Comparison of ENCODE assay signal across 10 cellular contexts in the genomic region with DNA sequence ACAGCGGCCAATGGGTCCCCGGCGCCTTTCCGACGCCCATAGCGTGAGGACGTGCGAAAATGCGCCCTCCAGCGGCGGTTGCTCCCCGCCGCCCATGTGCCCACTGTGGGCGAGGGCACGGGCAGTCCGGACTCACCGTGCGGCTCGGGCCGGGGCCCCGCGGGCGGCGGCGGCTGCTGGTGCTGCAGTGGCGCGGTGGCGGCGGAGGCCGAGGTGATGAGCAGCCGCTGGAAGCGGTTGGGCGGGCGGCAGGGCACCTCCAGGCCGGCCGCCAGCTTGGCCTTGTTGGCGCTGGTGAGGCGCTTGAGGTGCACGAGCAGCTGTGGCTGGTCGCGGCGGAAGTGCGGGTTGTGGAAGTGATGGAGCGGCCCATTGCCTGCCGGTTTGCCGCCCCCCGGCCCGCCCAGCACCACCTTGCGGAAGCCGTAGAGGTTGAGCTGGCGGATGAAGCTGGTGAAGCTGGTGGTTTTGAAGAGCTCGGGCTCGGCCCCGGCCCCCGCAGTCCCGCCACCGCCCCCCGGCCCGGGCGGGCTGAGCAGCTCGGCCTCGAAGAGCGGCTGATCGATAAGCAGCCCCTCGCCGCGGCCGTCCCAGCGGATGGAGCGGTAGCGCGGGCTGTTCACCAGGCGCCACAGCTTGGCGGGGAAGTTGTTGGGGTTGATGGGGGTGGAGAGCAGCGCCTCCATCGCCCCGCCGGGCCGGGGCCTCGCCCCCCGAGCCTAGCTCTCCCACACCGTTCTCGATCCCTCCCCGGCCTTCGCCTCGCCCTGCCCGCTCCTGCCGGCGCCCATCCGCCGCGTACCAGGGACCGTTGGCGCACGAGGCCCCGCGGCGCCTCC. TPM values are rescaled to one million over a fixed set of nuclear protein-coding genes. Genes with fewer than 3 reads are reported as not detected.
DNase-seq lines count a peak whose midpoint lies in the region; ATAC-seq and TF ChIP-seq lines count a peak whose summit lies in the region.
"Had no signal": no experiment of that assay in that cellular context is flagged by ENCODE, and none has a peak within 500 bp of the region (broad histone marks: within the 10 kb centered on the region; RNA-seq: fewer than 3 reads in every experiment).

HSF5 (minus strand) TSS at position 820 of the 839 bp plus-strand sequence; CDS start at position 686, 134 bp downstream.

- 64 to 84% methylated on average over 40 to 91 of the region's 98 CpGs for WGBS in upper lobe of left lung, 2 donors

- peaks cover 2% of the 10 kb centered on the region for H3K27me3 Mint-ChIP-seq in activated naive CD8-positive, alpha-beta T cell treated with anti-CD3 and anti-CD28 coated beads, Interleukin-2, amount 10 ng/mL, durations not matched to agents 7 days and 5 days
- H3K27me3 Mint-ChIP-seq in natural killer cell (ENCODE audit: low read depth in 2 of 2), result no peaks in the 10 kb centered on the region

- intact Hi-C loops in Right ventricle myocardium superior (cut with DNase I) (no loop called here), cardiac septum (cut with DNase I) (no loop called here), natural killer cell (cut with micrococcal nuclease) (loop anchor here (5.0 kb wide), 1 partner anchor 171 kb away; no protein-coding TSS in a partner anchor)

- peaks cover 25 to 53% (median 42%) of the 10 kb centered on the region in 4 donors for H3K36me3 ChIP-seq in upper lobe of left lung
- peaks cover 31% of the 10 kb centered on the region for H3K36me3 ChIP-seq in BE2C

- H3K27me3 ChIP-seq in upper lobe of left lung (no peaks in the 10 kb centered on the region), BE2C (peaks cover 8% of the 10 kb centered on the region)
- H3K27me3 ChIP-seq: SJSA1 had no signal

- POLR2A ChIA-PET in activated naive CD8-positive, alpha-beta T cell treated with anti-CD3 and anti-CD28 coated beads, Interleukin-2, amount 10 ng/mL, durations not matched to agents 7 days and 5 days (lab: Charles Lee), result interaction anchor here (0.8 to 1.3 kb wide), 3 partner anchors 25 to 144 kb away, joined by 3 to 5 read pairs (median 4); partner anchors contain the start of gene SUPT4H1

- peak within 1 kb of the TSS in 3 of 4 donors; percentile 5 to 35 (median 32) for H3K4me3 ChIP-seq in upper lobe of left lung
- H3K4me3 ChIP-seq in BE2C (ENCODE audit: low read depth, low read length), result no peak within 1 kb of the TSS
- H3K4me3 ChIP-seq: SJSA1 had no signal

- TF ChIP-seq EP300 in upper lobe of left lung (IDR thresholded peaks at IDR 0.05), result no peak

- no peaks in the 10 kb centered on the region for H3K4me1 ChIP-seq in upper lobe of left lung
- no peaks in the 10 kb centered on the region for H3K4me1 ChIP-seq in BE2C
- H3K4me1 ChIP-seq: SJSA1 had no signal

- H3K9me3 Mint-ChIP-seq in activated naive CD8-positive, alpha-beta T cell treated with anti-CD3 and anti-CD28 coated beads, Interleukin-2, amount 10 ng/mL, durations not matched to agents 7 days and 5 days, result no peaks in the 10 kb centered on the region
- no peaks in the 10 kb centered on the region for H3K9me3 Mint-ChIP-seq in natural killer cell
- H3K9me3 Mint-ChIP-seq: neural crest cell had no signal

- peaks cover 3% of the 10 kb centered on the region for H3K4me1 Mint-ChIP-seq in activated naive CD8-positive, alpha-beta T cell treated with anti-CD3 and anti-CD28 coated beads, Interleukin-2, amount 10 ng/mL, durations not matched to agents 7 days and 5 days
- H3K4me1 Mint-ChIP-seq in natural killer cell, result no peaks in the 10 kb centered on the region
- H3K4me1 Mint-ChIP-seq: neural crest cell had no signal

- H3K36me3 Mint-ChIP-seq in activated naive CD8-positive, alpha-beta T cell treated with anti-CD3 and anti-CD28 coated beads, Interleukin-2, amount 10 ng/mL, durations not matched to agents 7 days and 5 days, result peaks cover 31% of the 10 kb centered on the region
- peaks cover 6% of the 10 kb centered on the region for H3K36me3 Mint-ChIP-seq in natural killer cell

- H3K27ac Mint-ChIP-seq in activated naive CD8-positive, alpha-beta T cell treated with anti-CD3 and anti-CD28 coated beads, Interleukin-2, amount 10 ng/mL, durations not matched to agents 7 days and 5 days, result no peak within 1 kb of the TSS
- H3K27ac Mint-ChIP-seq in natural killer cell, result peak within 1 kb of the TSS; percentile 48 to 51

- peak; percentile 66 for DNase-seq in Right ventricle myocardium superior
- no peak for DNase-seq in cardiac septum (ENCODE audit: low spot score)
- DNase-seq in activated naive CD8-positive, alpha-beta T cell treated with anti-CD3 and anti-CD28 coated beads, Interleukin-2, amount 10 ng/mL, durations not matched to agents 7 days and 5 days, result peak; percentile 75
- peak; percentile 77 for DNase-seq in natural killer cell
- DNase-seq in upper lobe of left lung, result peak; percentile 44 to 92
- no peak for DNase-seq in BE2C
- DNase-seq in NOMO-1 treated with dmso at 0.1 percent for 144 hours (lab: John Stamatoyannopoulos, UW; ENCODE audit: unreplicated experiment), result no peak

- ATAC-seq in Right ventricle myocardium superior (ENCODE audit: poor library complexity) (peak; percentile 51), natural killer cell (peak; percentile 90), upper lobe of left lung (ENCODE audit: low FRiP score in 2 of 2) (peak in 1 of 2 donors; percentile 65), GM21447 (IDR thresholded peaks at IDR 0.05; ENCODE audit: unreplicated experiment) (no peak)
- ATAC-seq in activated naive CD8-positive, alpha-beta T cell treated with anti-CD3 and anti-CD28 coated beads, Interleukin-2, amount 10 ng/mL, durations not matched to agents 7 days and 5 days (ENCODE audit: low read depth), result peak; percentile 80

- no peak within 1 kb of the TSS for H3K27ac ChIP-seq in upper lobe of left lung
- H3K27ac ChIP-seq: SJSA1 had no signal

- H3K4me3 Mint-ChIP-seq in activated naive CD8-positive, alpha-beta T cell treated with anti-CD3 and anti-CD28 coated beads, Interleukin-2, amount 10 ng/mL, durations not matched to agents 7 days and 5 days, result no peak within 1 kb of the TSS
- H3K4me3 Mint-ChIP-seq in natural killer cell, result peak within 1 kb of the TSS; percentile 73
- H3K4me3 Mint-ChIP-seq: neural crest cell had no signal

- TF ChIP-seq CTCF in natural killer cell (IDR thresholded peaks at IDR 0.05) (peak; percentile 62), upper lobe of left lung (IDR thresholded peaks at IDR 0.05) (peak in 4 of 6 experiments; percentile 9 to 43 (median 28)), BE2C (IDR thresholded peaks at IDR 0.05; ENCODE audit: low read depth, low read length) (no peak)

- TF ChIP-seq POLR2A in upper lobe of left lung (IDR thresholded peaks at IDR 0.05), result no peak

- H3K9me3 ChIP-seq in upper lobe of left lung (no peaks in the 10 kb centered on the region), BE2C (no peaks in the 10 kb centered on the region)
- H3K9me3 ChIP-seq: SJSA1 had no signal

RNA-seq across cellular contexts. Expression of gene HSF5, which starts in this region (rescaled TPM):
- total RNA-seq in Right ventricle myocardium superior (not detected), cardiac septum (not detected), natural killer cell (under 1 TPM; 0.45 to 1.00 (median 0.94) TPM), upper lobe of left lung (under 1 TPM in 5 of 6 donors, not detected in 1; 0.07 to 0.39 (median 0.30) TPM)
- total RNA-seq in activated naive CD8-positive, alpha-beta T cell treated with anti-CD3 and anti-CD28 coated beads, Interleukin-2, amount 10 ng/mL, durations not matched to agents 7 days and 5 days, result under 1 TPM; 0.47 to 0.60 TPM
- not detected for polyA plus RNA-seq in BE2C (2012; ENCODE audit: insufficient read depth, insufficient read length, low read depth)
- total RNA-seq: SJSA1 had no signal

Comparison
In these comparisons a context has a peak if more than half of its experiments do, and no peak if none do; other contexts are left out.
1. Peak in DNase-seq and ATAC-seq in Right ventricle myocardium superior; RNA of the gene not detected or under 1 TPM.
2. Peak in DNase-seq and ATAC-seq in activated naive CD8-positive, alpha-beta T cell treated with anti-CD3 and anti-CD28 coated beads, Interleukin-2, amount 10 ng/mL, durations not matched to agents 7 days and 5 days; RNA of the gene not detected or under 1 TPM.
3. Peak in DNase-seq and ATAC-seq in natural killer cell; RNA of the gene not detected or under 1 TPM.
4. Peak in DNase-seq and H3K4me3 ChIP-seq in upper lobe of left lung; RNA of the gene not detected or under 1 TPM.